28 cellular contexts compared by ENCODE assay signal in genomic region chr12:109236257-109236656, GRCh38.
"Had no signal": no experiment of that assay in that cellular context is flagged by ENCODE, and none has a peak within 500 bp of the region (broad histone marks: within the 10 kb centered on the region; RNA-seq: fewer than 3 reads in every experiment).

No MANE protein-coding gene starts in this region.

- H3K4me3 ChIP-seq: ascending aorta, breast epithelium, coronary artery, dorsolateral prefrontal cortex, gastrocnemius medialis had no signal

- DNase-seq: activated CD4-positive, alpha-beta memory T cell treated with anti-CD3 and anti-CD28 coated beads for 36 hours; activated CD4-positive, alpha-beta T cell treated with anti-CD3 and anti-CD28 coated beads for 36 hours; activated CD4-positive, alpha-beta T cell treated with anti-CD3 and anti-CD28 coated beads, Interleukin-2, amount 10 ng/mL, durations not matched to agents 24 days and 14 days; activated CD4-positive, CD25-positive, alpha-beta regulatory T cell; activated CD4-positive, CD25-positive, alpha-beta regulatory T cell treated with anti-CD3 and anti-CD28 coated beads, Interleukin-2, amount 50 U/mL, for 72 hours; activated CD8-positive, alpha-beta memory T cell treated with anti-CD3 and anti-CD28 coated beads, Interleukin-2, amount 10 ng/mL, durations not matched to agents 7 days and 5 days; activated CD8-positive, alpha-beta memory T cell treated with anti-CD3 and anti-CD28 coated beads, Interleukin-2, amount 50 U/mL, for 4 hours; activated CD8-positive, alpha-beta T cell treated with anti-CD3 and anti-CD28 coated beads, Interleukin-2, amount 10 ng/mL, durations not matched to agents 7 days and 5 days; activated gamma-delta T cell; activated naive CD4-positive, alpha-beta T cell; activated naive CD4-positive, alpha-beta T cell treated with anti-CD3 and anti-CD28 coated beads, Interleukin-2, amount 10 ng/mL, durations not matched to agents 7 days and 5 days; activated naive CD8-positive, alpha-beta T cell treated with anti-CD3 and anti-CD28 coated beads, Interleukin-2, amount 10 ng/mL, durations not matched to agents 7 days and 5 days; activated T-cell treated with anti-CD3 and anti-CD28 coated beads, Interleukin-2, amount 50 U/mL, for 1 hour; activated T-cell treated with anti-CD3 and anti-CD28 coated beads, Interleukin-2, amount 50 U/mL, for 48 hours; dorsolateral prefrontal cortex; effector memory CD4-positive, alpha-beta T cell; endodermal cell; foreskin fibroblast; gastrocnemius medialis; T-helper 2 cell had no signal

- H3K27me3 ChIP-seq: ascending aorta, breast epithelium, dorsolateral prefrontal cortex, gastrocnemius medialis had no signal

- H3K9me3 Mint-ChIP-seq: activated CD4-positive, alpha-beta memory T cell treated with anti-CD3 and anti-CD28 coated beads for 36 hours; activated CD4-positive, alpha-beta T cell treated with anti-CD3 and anti-CD28 coated beads, Interleukin-2, amount 10 ng/mL, durations not matched to agents 24 days and 14 days; activated naive CD4-positive, alpha-beta T cell treated with anti-CD3 and anti-CD28 coated beads, Interleukin-2, amount 10 ng/mL, durations not matched to agents 7 days and 5 days; activated naive CD4-positive, alpha-beta T cell treated with anti-CD3 and anti-CD28 coated beads, Interleukin-2, amount 50 U/mL, for 72 hours; activated naive CD8-positive, alpha-beta T cell treated with anti-CD3 and anti-CD28 coated beads, Interleukin-2, amount 10 ng/mL, durations not matched to agents 7 days and 5 days; activated T-helper 1 cell treated with anti-CD3 and anti-CD28 coated beads, Interleukin-12 subunit alpha, Interleukin-12 subunit beta, Interleukin-2, Interleukin-4 antibody, amounts not matched to agents 30 ng/mL and 10 ng/mL and 1 ng/mL, durations not matched to agents 14 hours and 24 hours and 36 hours; brain; central memory CD8-positive, alpha-beta T cell; dendritic cell treated with granulocyte-macrophage colony-stimulating factor and Interleukin-4, amounts not matched to agents 40 ng/mL and 50 ng/mL, for 4 days; endodermal cell had no signal

- H3K4me1 Mint-ChIP-seq: activated CD8-positive, alpha-beta memory T cell treated with anti-CD3 and anti-CD28 coated beads, Interleukin-2, amount 10 ng/mL, durations not matched to agents 7 days and 5 days; activated naive CD4-positive, alpha-beta T cell treated with anti-CD3 and anti-CD28 coated beads, Interleukin-2, amount 10 ng/mL, durations not matched to agents 7 days and 5 days; activated naive CD8-positive, alpha-beta T cell treated with anti-CD3 and anti-CD28 coated beads, Interleukin-2, amount 10 ng/mL, durations not matched to agents 7 days and 5 days; brain; central memory CD8-positive, alpha-beta T cell; endodermal cell had no signal

- H3K4me3 Mint-ChIP-seq: activated CD4-positive, alpha-beta memory T cell treated with anti-CD3 and anti-CD28 coated beads for 36 hours; activated CD4-positive, alpha-beta T cell treated with anti-CD3 and anti-CD28 coated beads for 36 hours; activated CD4-positive, alpha-beta T cell treated with anti-CD3 and anti-CD28 coated beads, Interleukin-2, amount 10 ng/mL, durations not matched to agents 24 days and 14 days; activated CD8-positive, alpha-beta memory T cell treated with anti-CD3 and anti-CD28 coated beads, Interleukin-2, amount 10 ng/mL, durations not matched to agents 7 days and 5 days; activated CD8-positive, alpha-beta T cell treated with anti-CD3 and anti-CD28 coated beads, Interleukin-2, amount 10 ng/mL, durations not matched to agents 7 days and 5 days; activated naive CD4-positive, alpha-beta T cell treated with anti-CD3 and anti-CD28 coated beads, Interleukin-2, amount 10 ng/mL, durations not matched to agents 7 days and 5 days; activated naive CD8-positive, alpha-beta T cell treated with anti-CD3 and anti-CD28 coated beads, Interleukin-2, amount 10 ng/mL, durations not matched to agents 7 days and 5 days; activated T-helper 1 cell treated with anti-CD3 and anti-CD28 coated beads, Interleukin-12 subunit alpha, Interleukin-12 subunit beta, Interleukin-2, Interleukin-4 antibody, amounts not matched to agents 30 ng/mL and 10 ng/mL and 1 ng/mL, durations not matched to agents 14 hours and 24 hours and 36 hours; brain; central memory CD8-positive, alpha-beta T cell; dendritic cell treated with granulocyte-macrophage colony-stimulating factor and Interleukin-4, amounts not matched to agents 40 ng/mL and 50 ng/mL, for 4 days; endodermal cell had no signal

- H3K36me3 Mint-ChIP-seq: activated naive CD4-positive, alpha-beta T cell treated with anti-CD3 and anti-CD28 coated beads, Interleukin-2, amount 10 ng/mL, durations not matched to agents 7 days and 5 days had no signal

- H3K27me3 Mint-ChIP-seq: activated CD4-positive, alpha-beta memory T cell treated with anti-CD3 and anti-CD28 coated beads for 36 hours; activated CD4-positive, alpha-beta T cell treated with anti-CD3 and anti-CD28 coated beads for 36 hours; activated CD4-positive, alpha-beta T cell treated with anti-CD3 and anti-CD28 coated beads, Interleukin-2, amount 10 ng/mL, durations not matched to agents 24 days and 14 days; activated CD8-positive, alpha-beta memory T cell treated with anti-CD3 and anti-CD28 coated beads, Interleukin-2, amount 10 ng/mL, durations not matched to agents 7 days and 5 days; activated naive CD4-positive, alpha-beta T cell treated with anti-CD3 and anti-CD28 coated beads, Interleukin-2, amount 10 ng/mL, durations not matched to agents 7 days and 5 days; activated naive CD8-positive, alpha-beta T cell treated with anti-CD3 and anti-CD28 coated beads, Interleukin-2, amount 10 ng/mL, durations not matched to agents 7 days and 5 days; brain; central memory CD8-positive, alpha-beta T cell; dendritic cell treated with granulocyte-macrophage colony-stimulating factor and Interleukin-4, amounts not matched to agents 40 ng/mL and 50 ng/mL, for 4 days had no signal

- H3K27ac Mint-ChIP-seq: activated CD4-positive, alpha-beta memory T cell treated with anti-CD3 and anti-CD28 coated beads for 36 hours; activated CD4-positive, alpha-beta T cell treated with anti-CD3 and anti-CD28 coated beads for 36 hours; activated CD4-positive, alpha-beta T cell treated with anti-CD3 and anti-CD28 coated beads, Interleukin-2, amount 10 ng/mL, durations not matched to agents 24 days and 14 days; activated CD8-positive, alpha-beta memory T cell treated with anti-CD3 and anti-CD28 coated beads, Interleukin-2, amount 10 ng/mL, durations not matched to agents 7 days and 5 days; activated CD8-positive, alpha-beta T cell treated with anti-CD3 and anti-CD28 coated beads, Interleukin-2, amount 10 ng/mL, durations not matched to agents 7 days and 5 days; activated naive CD4-positive, alpha-beta T cell treated with anti-CD3 and anti-CD28 coated beads, Interleukin-2, amount 10 ng/mL, durations not matched to agents 7 days and 5 days; activated naive CD4-positive, alpha-beta T cell treated with anti-CD3 and anti-CD28 coated beads, Interleukin-2, amount 50 U/mL, for 72 hours; activated naive CD8-positive, alpha-beta T cell treated with anti-CD3 and anti-CD28 coated beads, Interleukin-2, amount 10 ng/mL, durations not matched to agents 7 days and 5 days; activated T-helper 1 cell treated with anti-CD3 and anti-CD28 coated beads, Interleukin-12 subunit alpha, Interleukin-12 subunit beta, Interleukin-2, Interleukin-4 antibody, amounts not matched to agents 30 ng/mL and 10 ng/mL and 1 ng/mL, durations not matched to agents 14 hours and 24 hours and 36 hours; dendritic cell treated with granulocyte-macrophage colony-stimulating factor and Interleukin-4, amounts not matched to agents 40 ng/mL and 50 ng/mL, for 4 days; endodermal cell had no signal
